19 cellular contexts compared by ENCODE assay signal in the genomic region with DNA sequence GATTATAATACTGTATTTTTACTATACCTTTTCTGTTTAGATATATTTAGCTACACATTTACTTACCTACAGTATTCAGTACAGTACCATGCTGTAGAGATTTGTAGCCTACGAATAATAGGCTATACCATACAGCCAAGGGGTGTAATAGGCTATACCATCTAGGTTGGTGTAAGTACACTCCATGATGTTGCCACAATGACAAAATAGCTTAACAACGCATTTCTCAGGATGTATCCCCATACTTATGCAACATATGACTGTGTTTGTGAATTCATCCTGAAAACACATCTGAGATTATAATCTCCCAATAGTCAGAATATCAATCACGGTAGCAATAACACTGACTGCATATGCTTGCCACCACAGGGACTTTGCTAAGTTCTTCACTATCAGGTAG. TPM values are rescaled to one million over a fixed set of nuclear protein-coding genes. Genes with fewer than 3 reads are reported as not detected.
DNase-seq lines count a peak whose midpoint lies in the region; ATAC-seq, FAIRE-seq and TF ChIP-seq lines count a peak whose summit lies in the region.
"Had no signal": no experiment of that assay in that cellular context is flagged by ENCODE, and none has a peak within 500 bp of the region (broad histone marks: within the 10 kb centered on the region; RNA-seq: fewer than 3 reads in every experiment).

No MANE protein-coding gene starts in this region.

- no TSS peak for BruUV-seq in mammary epithelial cell (replicated peaks; lab: Mats Ljungman, UMichigan)
- no TSS peak for BruUV-seq in MCF 10A (replicated peaks; lab: Mats Ljungman, UMichigan)
- BruUV-seq in Caco-2 (replicated peaks; lab: Mats Ljungman, UMichigan), result no TSS peak

- intact Hi-C loops in mammary epithelial cell (cut with micrococcal nuclease) (loop anchor here (2.0 kb wide), 1 partner anchor 16 kb away; no protein-coding TSS in a partner anchor), MCF 10A (cut with micrococcal nuclease) (no loop called here), Caco-2 (cut with micrococcal nuclease; ENCODE audit: unreplicated experiment) (no loop called here)

- dilution Hi-C loops in mammary epithelial cell (cut with HindIII; ENCODE audit: low sequenced_read_pairs) (no loop called here), keratinocyte (cut with MboI; ENCODE audit: extremely low pct_ligation_motif_present, low sequenced_read_pairs) (no loop called here)

- no peak overlapping the region for H3K27ac Mint-ChIP-seq in MCF 10A (ENCODE audit: low read depth, unreplicated experiment)
- H3K27ac Mint-ChIP-seq in Caco-2 (ENCODE audit: unreplicated experiment), result no peak overlapping the region

- H3K36me3 ChIP-seq in mammary epithelial cell (ENCODE audit: insufficient read depth, low read length), result no peaks in the 10 kb centered on the region
- no peaks in the 10 kb centered on the region; the same call in 1 of the 2 replicates for H3K36me3 ChIP-seq in RWPE2 (ENCODE audit: low read depth)
- no peaks in the 10 kb centered on the region for H3K36me3 ChIP-seq in keratinocyte (ENCODE audit: control insufficient read depth in 2 of 2, extremely low read depth in 1 of 2, insufficient read depth in 2 of 2, low read length in 2 of 2)
- H3K36me3 ChIP-seq in Caco-2 (ENCODE audit: control insufficient read depth, insufficient read depth, low read length), result no peaks in the 10 kb centered on the region

- H3K27me3 Mint-ChIP-seq in MCF 10A (ENCODE audit: insufficient read depth, unreplicated experiment) (no peaks in the 10 kb centered on the region), Caco-2 (ENCODE audit: insufficient read depth, unreplicated experiment) (no peaks in the 10 kb centered on the region)
- H3K27me3 Mint-ChIP-seq: CD8-positive, alpha-beta memory T cell had no signal

- ATAC-seq in RWPE2 (ENCODE audit: low read depth) (no peak), GM21526 (IDR thresholded peaks at IDR 0.05; ENCODE audit: low FRiP score, unreplicated experiment) (no peak)
- ATAC-seq: Right ventricle myocardium inferior had no signal

- H2AFZ ChIP-seq in mammary epithelial cell (ENCODE audit: low read depth, low read length) (no peak overlapping the region), keratinocyte (ENCODE audit: control insufficient read depth, low read length) (no peak overlapping the region)

- no peaks in the 10 kb centered on the region for H3K36me3 Mint-ChIP-seq in MCF 10A (ENCODE audit: insufficient read depth, unreplicated experiment)
- H3K36me3 Mint-ChIP-seq in Caco-2 (ENCODE audit: insufficient read depth, unreplicated experiment), result peaks cover 28% of the 10 kb centered on the region

- H3K27me3 ChIP-seq in mammary epithelial cell (ENCODE audit: insufficient read depth, low read length) (no peaks in the 10 kb centered on the region), RWPE2 (ENCODE audit: insufficient read depth, poor library complexity, severe bottlenecking) (no peaks in the 10 kb centered on the region), keratinocyte (ENCODE audit: control insufficient read depth, extremely low read depth, insufficient read depth, low read length) (no peaks in the 10 kb centered on the region), Caco-2 (replicated peaks; ENCODE audit: control insufficient read depth, insufficient read depth, low read length) (no peaks in the 10 kb centered on the region)
- H3K27me3 ChIP-seq: BLaER1 treated with 17β-estradiol and CSF1 and Interleukin-3, amounts not matched to agents 10 nM and 100 nM had no signal

- DNase-seq in mammary epithelial cell (no peak), MCF 10A (ENCODE audit: unreplicated experiment) (no peak), RWPE2 (ENCODE audit: low spot score) (no peak), keratinocyte (ENCODE audit: low read depth, low spot score) (no peak), NCI-H1694 (lab: John Stamatoyannopoulos, UW) (no peak), GM19240 (ENCODE audit: insufficient read length, low spot score) (no peak), Caco-2 (no peak)
- DNase-seq: CD8-positive, alpha-beta memory T cell; GF-D8; GOT3; Kasumi-1; NCI-H1930; NCI-H2171 treated with DMSO at 0.1 percent for 48 hours; NCI-H446 treated with DMSO at 0.1 percent for 48 hours had no signal

- peaks cover 44% of the 10 kb centered on the region for H3K4me1 Mint-ChIP-seq in MCF 10A (ENCODE audit: insufficient read depth, unreplicated experiment)
- peaks cover 64% of the 10 kb centered on the region for H3K4me1 Mint-ChIP-seq in Caco-2 (ENCODE audit: low read depth, unreplicated experiment)

- FAIRE-seq in keratinocyte (lab: Jason Lieb, UNC), result no peak
- FAIRE-seq: GM12891, GM18507 had no signal

- no peak overlapping the region for H3K4me3 Mint-ChIP-seq in MCF 10A (ENCODE audit: unreplicated experiment)
- no peak overlapping the region for H3K4me3 Mint-ChIP-seq in Caco-2 (ENCODE audit: unreplicated experiment)

- H3K9me3 Mint-ChIP-seq in MCF 10A (ENCODE audit: unreplicated experiment), result no peaks in the 10 kb centered on the region
- no peaks in the 10 kb centered on the region for H3K9me3 Mint-ChIP-seq in Caco-2 (ENCODE audit: unreplicated experiment)
- H3K9me3 Mint-ChIP-seq: CD8-positive, alpha-beta memory T cell had no signal

- H3K27ac ChIP-seq in mammary epithelial cell (ENCODE audit: insufficient read depth, low read depth, low read length) (no peak overlapping the region), RWPE2 (ENCODE audit: poor library complexity, severe bottlenecking) (peak overlapping the region; percentile 15), keratinocyte (ENCODE audit: control insufficient read depth, insufficient read depth, low read length) (peak overlapping the region; percentile 23)
- H3K27ac ChIP-seq: BLaER1 treated with 17β-estradiol and CSF1 and Interleukin-3, amounts not matched to agents 10 nM and 100 nM had no signal

- peaks cover 59% of the 10 kb centered on the region for H3K4me1 ChIP-seq in mammary epithelial cell (ENCODE audit: insufficient read depth, low read length)
- H3K4me1 ChIP-seq in RWPE2 (ENCODE audit: insufficient read depth, poor library complexity, severe bottlenecking), result peaks cover 76% of the 10 kb centered on the region
- H3K4me1 ChIP-seq in keratinocyte (ENCODE audit: control insufficient read depth, extremely low read depth, insufficient read depth, low read length), result peaks cover 52% of the 10 kb centered on the region
- peaks cover 62% of the 10 kb centered on the region for H3K4me1 ChIP-seq in Caco-2

- POLR2A ChIA-PET in MCF 10A (lab: Yijun Ruan, JAX) (interaction anchor here (0.8 to 8.0 kb wide), 14 partner anchors 11 to 417 kb away, joined by 3 to 71 read pairs (median 5); a partner anchor contains a TSS), Caco-2 (lab: Charles Lee) (no interaction called here)

- in situ Hi-C loops in mammary epithelial cell (cut with MboI; ENCODE audit: low sequenced_read_pairs in 2 of 2), result no loop called here

- CTCF ChIA-PET in mammary epithelial cell (lab: Charles Lee; ENCODE audit: low non-redundant PET) (no interaction called here), MCF 10A (lab: Yijun Ruan, JAX) (interaction anchor here (0.6 to 1.4 kb wide), 10 partner anchors 11 to 428 kb away, joined by 3 to 7 read pairs (median 4); no protein-coding TSS in a partner anchor), Caco-2 (lab: Charles Lee) (interaction anchor here (0.6 to 1.7 kb wide), 4 partner anchors 13 to 153 kb away, joined by 3 to 7 read pairs (median 4); no protein-coding TSS in a partner anchor)

- H3K79me2 ChIP-seq in mammary epithelial cell (ENCODE audit: insufficient read depth, low read length) (peaks cover 99% of the 10 kb centered on the region), keratinocyte (ENCODE audit: control insufficient read depth, insufficient read depth, low read length) (peaks cover 92% of the 10 kb centered on the region)

- no peaks in the 10 kb centered on the region for H3K9me3 ChIP-seq in mammary epithelial cell (replicated peaks; ENCODE audit: insufficient read depth, low read length)
- H3K9me3 ChIP-seq in RWPE2 (ENCODE audit: severe bottlenecking), result no peaks in the 10 kb centered on the region
- H3K9me3 ChIP-seq in keratinocyte (ENCODE audit: control insufficient read depth, low read depth, low read length), result no peaks in the 10 kb centered on the region
- H3K9me3 ChIP-seq in Caco-2, result no peaks in the 10 kb centered on the region

- H3K4me3 ChIP-seq in mammary epithelial cell (replicated peaks in 1 of 3; ENCODE audit: insufficient read depth in 1 of 3, low read depth in 2 of 3, low read length in 3 of 3) (no peak overlapping the region), RWPE2 (ENCODE audit: severe bottlenecking) (no peak overlapping the region), keratinocyte (ENCODE audit: control insufficient read depth in 2 of 3, extremely low read depth in 1 of 3, insufficient read depth in 2 of 3, low read depth in 1 of 3, low read length in 3 of 3) (no peak overlapping the region), Caco-2 (ENCODE audit: low read depth, low read length) (no peak overlapping the region)
- H3K4me3 ChIP-seq: BLaER1 treated with 17β-estradiol and CSF1 and Interleukin-3, amounts not matched to agents 10 nM and 100 nM had no signal

- H3K9ac ChIP-seq in mammary epithelial cell (ENCODE audit: insufficient read depth, low read length) (no peak overlapping the region), keratinocyte (ENCODE audit: control insufficient read depth, extremely low read depth, insufficient read depth, low read length) (no peak overlapping the region)
- H3K9ac ChIP-seq: BLaER1 treated with 17β-estradiol and CSF1 and Interleukin-3, amounts not matched to agents 10 nM and 100 nM had no signal

- no peak for TF ChIP-seq CTCF in mammary epithelial cell (conservative IDR thresholded peaks at IDR 0.05 in 1 of 2, IDR thresholded peaks at IDR 0.05 in 1 of 2; ENCODE audit: extremely low read depth in 1 of 2, insufficient read depth in 1 of 2, low read depth in 1 of 2, low read length in 2 of 2)
- no peak for TF ChIP-seq CTCF in MCF 10A (IDR thresholded peaks at IDR 0.05; ENCODE audit: unreplicated experiment)
- no peak for TF ChIP-seq CTCF in RWPE2 (IDR thresholded peaks at IDR 0.05; ENCODE audit: poor library complexity, severe bottlenecking)
- TF ChIP-seq CTCF in keratinocyte (optimal IDR thresholded peaks at IDR 0.05 in 1 of 3, IDR thresholded peaks at IDR 0.05 in 1 of 3, conservative IDR thresholded peaks at IDR 0.05 in 1 of 3; ENCODE audit: extremely low read depth in 1 of 3, insufficient read depth in 2 of 3, low read length in 3 of 3), result no peak
- no peak for TF ChIP-seq CTCF in Caco-2 (IDR thresholded peaks at IDR 0.05; ENCODE audit: insufficient read depth in 1 of 2, low read depth in 1 of 2, low read length in 1 of 2, severe bottlenecking in 1 of 2, unreplicated experiment in 1 of 2)

- H3K9me1 ChIP-seq in keratinocyte (ENCODE audit: control insufficient read depth, extremely low read depth, insufficient read depth, low read length), result peaks cover 4% of the 10 kb centered on the region

- peak overlapping the region; percentile 16 for H3K4me2 ChIP-seq in mammary epithelial cell (ENCODE audit: insufficient read depth, low read depth, low read length)
- H3K4me2 ChIP-seq in keratinocyte (ENCODE audit: control insufficient read depth, extremely low read depth, insufficient read depth, low read depth, low read length), result no peak overlapping the region

- 59% methylated on average over 3 of the region's 3 CpGs for WGBS in mammary epithelial cell (ENCODE audit: low coverage, missing lambda C conversion rate)

- H4K20me1 ChIP-seq in mammary epithelial cell (ENCODE audit: insufficient read depth, low read length) (no peaks in the 10 kb centered on the region), keratinocyte (ENCODE audit: control insufficient read depth, extremely low read depth, insufficient read depth, low read length) (peaks cover 4% of the 10 kb centered on the region)

RNA-seq across cellular contexts. Expression of a gene that starts 20.7 kb away (rescaled TPM):
- total RNA-seq in mammary epithelial cell (10 to 100 TPM; 22.7 to 22.8 TPM), MCF 10A (2022) (17.1 and 19.7 TPM in 2 replicates), Caco-2 (2022) (65.0 and 67.1 TPM in 2 replicates)
- polyA plus RNA-seq in mammary epithelial cell (24.0 TPM), keratinocyte (20.1 to 27.8 TPM (median 23.5 TPM) in 3 replicates)
- polyA minus RNA-seq in mammary epithelial cell (17.7 TPM), keratinocyte (21.8 to 23.9 TPM (median 23.2 TPM) in 3 replicates)
- 3.7 TPM for polyA plus RNA-seq in keratinocyte (2011; ENCODE audit: low read depth)
- 19.5 and 27.6 TPM in 2 replicates for polyA plus RNA-seq in keratinocyte (2011; cell fraction: cytosol; rRNA removed)
- polyA plus RNA-seq in keratinocyte (2011; cell fraction: nucleus; rRNA removed), result 24.8 and 27.3 TPM in 2 replicates
- polyA plus RNA-seq in keratinocyte (2012; ENCODE audit: low replicate concordance), result 9.1 and 16.7 TPM in 2 replicates
- polyA minus RNA-seq in keratinocyte (2011; cell fraction: cytosol; rRNA and poly(A)+ RNA removed), result 21.5 TPM
- polyA minus RNA-seq in keratinocyte (2011; cell fraction: nucleus; rRNA and poly(A)+ RNA removed), result 15.6 and 26.1 TPM in 2 replicates
